ENCODE assay signal across 1 cellular context in genomic region chr7:142450206-142450605, GRCh38.
TF ChIP-seq lines count a peak whose summit lies in the region.

No MANE protein-coding gene starts in this region.

TF ChIP-seq in HepG2, 621 proteins besides CTCF, POLR2A, EP300 and RAD21:
- TF ChIP-seq PRDM15 (CRISPR knock-in tag; IDR thresholded peaks at IDR 0.05), result no peak
- TF ChIP-seq IKZF5 (CRISPR knock-in tag; IDR thresholded peaks at IDR 0.05), result no peak
- TF ChIP-seq RARA (CRISPR knock-in tag; IDR thresholded peaks at IDR 0.05), result no peak
- TF ChIP-seq ZBTB14 (CRISPR knock-in tag; IDR thresholded peaks at IDR 0.05), result no peak
- no peak for TF ChIP-seq PRDM10 (CRISPR knock-in tag; IDR thresholded peaks at IDR 0.05; ENCODE audit: low read depth)
- TF ChIP-seq MLLT10 (CRISPR knock-in tag; IDR thresholded peaks at IDR 0.05), result no peak
- no peak for TF ChIP-seq CENPBD1 (CRISPR knock-in tag; IDR thresholded peaks at IDR 0.05; ENCODE audit: borderline replicate concordance, low read depth)
- TF ChIP-seq ZNF253 (CRISPR knock-in tag; IDR thresholded peaks at IDR 0.05; ENCODE audit: borderline replicate concordance), result no peak
- no peak for TF ChIP-seq RBFOX2 (IDR thresholded peaks at IDR 0.05; ENCODE audit: low read depth, low read length)
- TF ChIP-seq SKI (IDR thresholded peaks at IDR 0.05; ENCODE audit: partially characterized antibody), result no peak
- no peak for TF ChIP-seq MTA3 (CRISPR knock-in tag; IDR thresholded peaks at IDR 0.05)
- TF ChIP-seq TCF7L2 (IDR thresholded peaks at IDR 0.05; ENCODE audit: low read depth, low read length), result no peak
